12 cellular contexts compared by ENCODE assay signal in the genomic region with DNA sequence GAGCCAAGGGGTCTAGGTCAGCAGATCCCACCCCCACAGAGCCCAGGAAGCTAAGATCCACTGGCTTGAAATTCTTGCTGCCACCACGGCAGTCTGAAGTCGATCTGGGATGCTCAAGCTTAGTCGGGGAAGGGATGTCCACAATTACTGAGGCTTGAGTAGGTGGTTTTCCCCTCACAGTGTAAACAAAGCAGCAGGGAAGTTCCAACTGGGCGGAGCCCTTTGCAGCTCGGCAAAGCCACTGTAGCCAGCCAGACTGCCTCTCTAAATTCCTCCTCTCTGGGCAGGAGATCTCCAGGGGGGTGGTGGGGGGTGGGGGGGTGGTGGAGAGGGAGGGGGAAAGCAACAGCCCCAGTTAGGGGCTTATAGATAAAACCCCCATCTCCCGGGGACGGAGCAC.
A peak's percentile ranks its signal among the peaks of the same experiment; 100 is the strongest.
DNase-seq lines count a peak whose midpoint lies in the region; ATAC-seq lines count a peak whose summit lies in the region.
"Had no signal": no experiment of that assay in that cellular context is flagged by ENCODE, and none has a peak within 500 bp of the region (broad histone marks: within the 10 kb centered on the region; RNA-seq: fewer than 3 reads in every experiment).

No MANE protein-coding gene starts in this region.

- DNase-seq in T-helper 1 cell (no peak), NCI-H748 (lab: John Stamatoyannopoulos, UW; ENCODE audit: unreplicated experiment) (peak; percentile 83), dermis blood vessel endothelial cell (no peak), Kasumi-1 (lab: John Stamatoyannopoulos, UW) (no peak), SK-N-DZ (ENCODE audit: low spot score) (no peak)
- no peak for DNase-seq in stimulated activated CD4-positive, alpha-beta T cell treated with anti-CD3 and anti-CD28 coated beads, Interleukin-15, amount 100 ng/mL, for 24 hours
- DNase-seq: adrenal gland, lower lobe of right lung, NCI-H446 treated with DMSO at 0.1 percent for 48 hours had no signal

- no peak overlapping the region for H3K4me3 Mint-ChIP-seq in T-helper 1 cell treated with Interleukin-12 subunit alpha and Interleukin-12 subunit beta and Interleukin-4 antibody, amounts not matched to agents 30 μg/mL and 1 μg/mL, for 36 hours

- ATAC-seq in HG02840 (IDR thresholded peaks at IDR 0.05; ENCODE audit: low FRiP score, unreplicated experiment): peak; percentile 98
- ATAC-seq: esophagus mucosa had no signal

- H3K4me1 Mint-ChIP-seq in T-helper 1 cell treated with Interleukin-12 subunit alpha and Interleukin-12 subunit beta and Interleukin-4 antibody, amounts not matched to agents 30 μg/mL and 1 μg/mL, for 36 hours (ENCODE audit: low read depth): no peaks in the 10 kb centered on the region

- H3K36me3 Mint-ChIP-seq in T-helper 1 cell treated with Interleukin-12 subunit alpha and Interleukin-12 subunit beta and Interleukin-4 antibody, amounts not matched to agents 30 μg/mL and 1 μg/mL, for 36 hours (ENCODE audit: low read depth): no peaks in the 10 kb centered on the region

- H3K27me3 Mint-ChIP-seq in T-helper 1 cell treated with Interleukin-12 subunit alpha and Interleukin-12 subunit beta and Interleukin-4 antibody, amounts not matched to agents 30 μg/mL and 1 μg/mL, for 36 hours (ENCODE audit: low read depth): no peaks in the 10 kb centered on the region

- H3K9me3 Mint-ChIP-seq in T-helper 1 cell treated with Interleukin-12 subunit alpha and Interleukin-12 subunit beta and Interleukin-4 antibody, amounts not matched to agents 30 μg/mL and 1 μg/mL, for 36 hours: peaks cover 22% of the 10 kb centered on the region

- peak overlapping the region; percentile 64 for H3K27ac Mint-ChIP-seq in T-helper 1 cell treated with Interleukin-12 subunit alpha and Interleukin-12 subunit beta and Interleukin-4 antibody, amounts not matched to agents 30 μg/mL and 1 μg/mL, for 36 hours
